Comparison of ENCODE assay signal across 1 cellular context in genomic region chr6:151669208-151669560, GRCh38.
TF ChIP-seq lines count a peak whose summit lies in the region.

No MANE protein-coding gene starts in this region.

TF ChIP-seq in HepG2, 621 proteins besides CTCF, POLR2A, EP300 and RAD21:
- TF ChIP-seq ZNF710 (CRISPR knock-in tag; IDR thresholded peaks at IDR 0.05; ENCODE audit: borderline replicate concordance) = peak; percentile 83; the same call in 1 of the 2 replicates
- 0 out of 2 replicates have a peak, but pooled peaks have one; percentile 6 for TF ChIP-seq ZBTB37 (CRISPR knock-in tag; IDR thresholded peaks at IDR 0.05)
- TF ChIP-seq ZNF512 (CRISPR knock-in tag; IDR thresholded peaks at IDR 0.05) = peak; percentile 19; the same call in 1 of the 2 replicates
- TF ChIP-seq UBTF (CRISPR knock-in tag; IDR thresholded peaks at IDR 0.05) = peak; percentile 15
- TF ChIP-seq ZNF605 (CRISPR knock-in tag; IDR thresholded peaks at IDR 0.05) = peak; percentile 52; the same call in 1 of the 2 replicates
- 0 out of 2 replicates have a peak, but pooled peaks have one; percentile 30 for TF ChIP-seq ZNF224 (CRISPR knock-in tag; IDR thresholded peaks at IDR 0.05)
- 0 out of 2 replicates have a peak, but pooled peaks have one; percentile 57 for TF ChIP-seq ESRRA (CRISPR knock-in tag; IDR thresholded peaks at IDR 0.05; ENCODE audit: low read depth)
- no peak for TF ChIP-seq RXRB (CRISPR knock-in tag; IDR thresholded peaks at IDR 0.05; ENCODE audit: borderline replicate concordance)
- TF ChIP-seq TBX3 (IDR thresholded peaks at IDR 0.05; ENCODE audit: borderline replicate concordance) = 0 out of 2 replicates have a peak, but pooled peaks have one; percentile 3
- 0 out of 2 replicates have a peak, but pooled peaks have one; percentile 34 for TF ChIP-seq TRIM24 (CRISPR knock-in tag; IDR thresholded peaks at IDR 0.05)
- TF ChIP-seq CREB1 (IDR thresholded peaks at IDR 0.05) = no peak
- 0 out of 2 replicates have a peak, but pooled peaks have one; percentile 5 for TF ChIP-seq CREB1 (CRISPR knock-in tag; IDR thresholded peaks at IDR 0.05)
- TF ChIP-seq ZBTB40 (IDR thresholded peaks at IDR 0.05) = 0 out of 2 replicates have a peak, but pooled peaks have one; percentile 4
- TF ChIP-seq ZBTB40 (CRISPR knock-in tag; IDR thresholded peaks at IDR 0.05) = no peak
- no peak for TF ChIP-seq ZNF800 (CRISPR knock-in tag; IDR thresholded peaks at IDR 0.05)
- TF ChIP-seq AGO2 (optimal IDR thresholded peaks at IDR 0.05; ENCODE audit: low read depth, low read length) = no peak
- 0 out of 2 replicates have a peak, but pooled peaks have one; percentile 9 for TF ChIP-seq ZNF609 (CRISPR knock-in tag; IDR thresholded peaks at IDR 0.05; ENCODE audit: borderline replicate concordance)
